ENCODE assay signal across 25 cellular contexts in the genomic region with DNA sequence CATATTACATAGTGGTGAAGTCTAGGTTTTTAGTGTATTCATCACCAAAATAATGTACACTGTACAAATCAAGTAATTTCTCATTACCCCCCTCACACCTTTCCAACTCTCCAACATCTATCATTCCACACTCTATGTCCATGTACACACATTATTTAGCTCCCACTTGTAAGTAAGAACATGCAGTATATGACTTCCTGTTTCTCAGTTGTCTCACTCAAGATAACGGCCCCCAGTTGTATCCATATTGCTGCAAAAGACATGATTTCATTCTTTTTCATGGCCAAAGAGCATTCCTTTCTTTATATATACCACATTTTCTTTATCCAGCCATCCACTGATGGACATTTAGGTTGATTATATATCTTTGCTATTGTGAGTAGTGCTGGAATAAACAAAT.
"Had no signal": no experiment of that assay in that cellular context is flagged by ENCODE, and none has a peak within 500 bp of the region (broad histone marks: within the 10 kb centered on the region; RNA-seq: fewer than 3 reads in every experiment).

No MANE protein-coding gene starts in this region.

- ATAC-seq: heart right ventricle; left ventricle myocardium superior; lower lobe of right lung; natural killer cell; psoas muscle; right cardiac atrium; stimulated activated naive CD8-positive, alpha-beta T cell treated with anti-CD3 and anti-CD28 coated beads, Interleukin-15, amount 100 ng/mL, for 72 hours had no signal

- H3K36me3 ChIP-seq: heart right ventricle, lower lobe of right lung, ovary, sigmoid colon, suprapubic skin had no signal

- H3K27me3 ChIP-seq: heart right ventricle, ovary, sigmoid colon, suprapubic skin had no signal

- H3K4me3 ChIP-seq: heart right ventricle, lower lobe of right lung, ovary, psoas muscle, sigmoid colon, suprapubic skin had no signal

- H3K36me3 Mint-ChIP-seq: natural killer cell had no signal

- H3K9me3 ChIP-seq: heart right ventricle, lower lobe of right lung, ovary, psoas muscle, sigmoid colon, suprapubic skin had no signal

- H3K27ac Mint-ChIP-seq: immature natural killer cell; natural killer cell; stimulated activated naive CD8-positive, alpha-beta T cell treated with anti-CD3 and anti-CD28 coated beads, Interleukin-15, amount 100 ng/mL, for 72 hours; type B pancreatic cell had no signal

- H3K27ac ChIP-seq: heart right ventricle, lower lobe of right lung, ovary, psoas muscle, sigmoid colon, suprapubic skin had no signal

- FAIRE-seq: small intestine had no signal

- H3K9me3 Mint-ChIP-seq: immature natural killer cell; natural killer cell; stimulated activated naive CD8-positive, alpha-beta T cell treated with anti-CD3 and anti-CD28 coated beads, Interleukin-15, amount 100 ng/mL, for 72 hours; type B pancreatic cell had no signal

- H3K4me1 Mint-ChIP-seq: immature natural killer cell; natural killer cell; stimulated activated naive CD8-positive, alpha-beta T cell treated with anti-CD3 and anti-CD28 coated beads, Interleukin-15, amount 100 ng/mL, for 72 hours had no signal

- H3K4me1 ChIP-seq: heart right ventricle, lower lobe of right lung, psoas muscle, sigmoid colon, suprapubic skin had no signal

- DNase-seq: cerebellar nuclear complex; cortex of kidney; foreskin melanocyte; glutamatergic neuron; heart right ventricle; hippocampal formation; immature natural killer cell; islet precursor cell; left ventricle myocardium superior; lower lobe of right lung; natural killer cell; occipital lobe; ovary; posterior cingulate gyrus; psoas muscle; right cardiac atrium; sigmoid colon; small intestine; stimulated activated CD4-positive, alpha-beta T cell treated with anti-CD3 and anti-CD28 coated beads, Interleukin-15, amount 100 ng/mL, for 24 hours; stimulated activated CD4-positive, alpha-beta T cell treated with anti-CD3 and anti-CD28 coated beads, Interleukin-2, amount 100 ng/mL, for 48 hours; stimulated activated CD8-positive, alpha-beta memory T cell treated with anti-CD3 and anti-CD28 coated beads, Interleukin-4, amount 100 ng/mL, for 48 hours; stimulated activated naive CD4-positive, alpha-beta T cell; stimulated activated naive CD8-positive, alpha-beta T cell treated with anti-CD3 and anti-CD28 coated beads, Interleukin-15, amount 100 ng/mL, for 72 hours had no signal

- H3K4me3 Mint-ChIP-seq: immature natural killer cell; natural killer cell; stimulated activated naive CD8-positive, alpha-beta T cell treated with anti-CD3 and anti-CD28 coated beads, Interleukin-15, amount 100 ng/mL, for 72 hours; type B pancreatic cell had no signal

- H3K27me3 Mint-ChIP-seq: stimulated activated naive CD8-positive, alpha-beta T cell treated with anti-CD3 and anti-CD28 coated beads, Interleukin-15, amount 100 ng/mL, for 72 hours; type B pancreatic cell had no signal
